Comparison of ENCODE assay signal across 1 cellular context in the genomic region with DNA sequence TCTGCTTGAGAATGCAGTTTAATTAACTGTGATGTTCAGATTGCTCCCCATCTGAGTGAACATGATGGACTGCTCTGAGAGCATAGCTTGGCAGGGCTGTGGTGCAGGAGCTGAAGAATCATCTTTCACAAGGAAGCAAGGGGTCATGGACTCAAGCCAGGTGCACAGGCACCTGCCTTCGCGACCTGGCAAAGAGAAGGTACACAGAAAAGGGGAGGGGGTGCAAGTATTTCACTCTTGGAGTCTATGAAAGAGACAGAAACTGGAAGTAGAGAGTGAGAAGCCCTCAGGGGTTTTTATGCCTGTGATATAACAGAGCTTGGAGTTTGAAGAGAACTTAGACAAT.
TF ChIP-seq lines count a peak whose summit lies in the region.

No MANE protein-coding gene starts in this region.

TF ChIP-seq in GM23338, 12 proteins besides CTCF, POLR2A, EP300 and RAD21 (continued from another document):
- TF ChIP-seq, protein P1, sequence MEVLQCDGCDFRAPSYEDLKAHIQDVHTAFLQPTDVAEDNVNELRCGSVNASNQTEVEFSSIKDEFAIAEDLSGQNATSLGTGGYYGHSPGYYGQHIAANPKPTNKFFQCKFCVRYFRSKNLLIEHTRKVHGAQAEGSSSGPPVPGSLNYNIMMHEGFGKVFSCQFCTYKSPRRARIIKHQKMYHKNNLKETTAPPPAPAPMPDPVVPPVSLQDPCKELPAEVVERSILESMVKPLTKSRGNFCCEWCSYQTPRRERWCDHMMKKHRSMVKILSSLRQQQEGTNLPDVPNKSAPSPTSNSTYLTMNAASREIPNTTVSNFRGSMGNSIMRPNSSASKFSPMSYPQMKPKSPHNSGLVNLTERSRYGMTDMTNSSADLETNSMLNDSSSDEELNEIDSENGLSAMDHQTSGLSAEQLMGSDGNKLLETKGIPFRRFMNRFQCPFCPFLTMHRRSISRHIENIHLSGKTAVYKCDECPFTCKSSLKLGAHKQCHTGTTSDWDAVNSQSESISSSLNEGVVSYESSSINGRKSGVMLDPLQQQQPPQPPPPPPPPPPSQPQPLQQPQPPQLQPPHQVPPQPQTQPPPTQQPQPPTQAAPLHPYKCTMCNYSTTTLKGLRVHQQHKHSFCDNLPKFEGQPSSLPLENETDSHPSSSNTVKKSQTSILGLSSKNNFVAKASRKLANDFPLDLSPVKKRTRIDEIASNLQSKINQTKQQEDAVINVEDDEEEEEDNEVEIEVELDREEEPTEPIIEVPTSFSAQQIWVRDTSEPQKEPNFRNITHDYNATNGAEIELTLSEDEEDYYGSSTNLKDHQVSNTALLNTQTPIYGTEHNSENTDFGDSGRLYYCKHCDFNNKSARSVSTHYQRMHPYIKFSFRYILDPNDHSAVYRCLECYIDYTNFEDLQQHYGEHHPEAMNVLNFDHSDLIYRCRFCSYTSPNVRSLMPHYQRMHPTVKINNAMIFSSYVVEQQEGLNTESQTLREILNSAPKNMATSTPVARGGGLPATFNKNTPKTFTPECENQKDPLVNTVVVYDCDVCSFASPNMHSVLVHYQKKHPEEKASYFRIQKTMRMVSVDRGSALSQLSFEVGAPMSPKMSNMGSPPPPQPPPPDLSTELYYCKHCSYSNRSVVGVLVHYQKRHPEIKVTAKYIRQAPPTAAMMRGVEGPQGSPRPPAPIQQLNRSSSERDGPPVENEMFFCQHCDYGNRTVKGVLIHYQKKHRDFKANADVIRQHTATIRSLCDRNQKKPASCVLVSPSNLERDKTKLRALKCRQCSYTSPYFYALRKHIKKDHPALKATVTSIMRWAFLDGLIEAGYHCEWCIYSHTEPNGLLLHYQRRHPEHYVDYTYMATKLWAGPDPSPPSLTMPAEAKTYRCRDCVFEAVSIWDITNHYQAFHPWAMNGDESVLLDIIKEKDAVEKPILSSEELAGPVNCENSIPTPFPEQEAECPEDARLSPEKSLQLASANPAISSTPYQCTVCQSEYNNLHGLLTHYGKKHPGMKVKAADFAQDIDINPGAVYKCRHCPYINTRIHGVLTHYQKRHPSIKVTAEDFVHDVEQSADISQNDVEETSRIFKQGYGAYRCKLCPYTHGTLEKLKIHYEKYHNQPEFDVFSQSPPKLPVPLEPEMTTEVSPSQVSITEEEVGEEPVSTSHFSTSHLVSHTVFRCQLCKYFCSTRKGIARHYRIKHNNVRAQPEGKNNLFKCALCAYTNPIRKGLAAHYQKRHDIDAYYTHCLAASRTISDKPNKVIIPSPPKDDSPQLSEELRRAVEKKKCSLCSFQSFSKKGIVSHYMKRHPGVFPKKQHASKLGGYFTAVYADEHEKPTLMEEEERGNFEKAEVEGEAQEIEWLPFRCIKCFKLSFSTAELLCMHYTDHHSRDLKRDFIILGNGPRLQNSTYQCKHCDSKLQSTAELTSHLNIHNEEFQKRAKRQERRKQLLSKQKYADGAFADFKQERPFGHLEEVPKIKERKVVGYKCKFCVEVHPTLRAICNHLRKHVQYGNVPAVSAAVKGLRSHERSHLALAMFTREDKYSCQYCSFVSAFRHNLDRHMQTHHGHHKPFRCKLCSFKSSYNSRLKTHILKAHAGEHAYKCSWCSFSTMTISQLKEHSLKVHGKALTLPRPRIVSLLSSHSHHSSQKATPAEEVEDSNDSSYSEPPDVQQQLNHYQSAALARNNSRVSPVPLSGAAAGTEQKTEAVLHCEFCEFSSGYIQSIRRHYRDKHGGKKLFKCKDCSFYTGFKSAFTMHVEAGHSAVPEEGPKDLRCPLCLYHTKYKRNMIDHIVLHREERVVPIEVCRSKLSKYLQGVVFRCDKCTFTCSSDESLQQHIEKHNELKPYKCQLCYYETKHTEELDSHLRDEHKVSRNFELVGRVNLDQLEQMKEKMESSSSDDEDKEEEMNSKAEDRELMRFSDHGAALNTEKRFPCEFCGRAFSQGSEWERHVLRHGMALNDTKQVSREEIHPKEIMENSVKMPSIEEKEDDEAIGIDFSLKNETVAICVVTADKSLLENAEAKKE (CRISPR knock-in tag; IDR thresholded peaks at IDR 0.05), result no peak
- TF ChIP-seq ZNF331 (CRISPR knock-in tag; IDR thresholded peaks at IDR 0.05; ENCODE audit: low read depth), result no peak
- TF ChIP-seq, protein P2, sequence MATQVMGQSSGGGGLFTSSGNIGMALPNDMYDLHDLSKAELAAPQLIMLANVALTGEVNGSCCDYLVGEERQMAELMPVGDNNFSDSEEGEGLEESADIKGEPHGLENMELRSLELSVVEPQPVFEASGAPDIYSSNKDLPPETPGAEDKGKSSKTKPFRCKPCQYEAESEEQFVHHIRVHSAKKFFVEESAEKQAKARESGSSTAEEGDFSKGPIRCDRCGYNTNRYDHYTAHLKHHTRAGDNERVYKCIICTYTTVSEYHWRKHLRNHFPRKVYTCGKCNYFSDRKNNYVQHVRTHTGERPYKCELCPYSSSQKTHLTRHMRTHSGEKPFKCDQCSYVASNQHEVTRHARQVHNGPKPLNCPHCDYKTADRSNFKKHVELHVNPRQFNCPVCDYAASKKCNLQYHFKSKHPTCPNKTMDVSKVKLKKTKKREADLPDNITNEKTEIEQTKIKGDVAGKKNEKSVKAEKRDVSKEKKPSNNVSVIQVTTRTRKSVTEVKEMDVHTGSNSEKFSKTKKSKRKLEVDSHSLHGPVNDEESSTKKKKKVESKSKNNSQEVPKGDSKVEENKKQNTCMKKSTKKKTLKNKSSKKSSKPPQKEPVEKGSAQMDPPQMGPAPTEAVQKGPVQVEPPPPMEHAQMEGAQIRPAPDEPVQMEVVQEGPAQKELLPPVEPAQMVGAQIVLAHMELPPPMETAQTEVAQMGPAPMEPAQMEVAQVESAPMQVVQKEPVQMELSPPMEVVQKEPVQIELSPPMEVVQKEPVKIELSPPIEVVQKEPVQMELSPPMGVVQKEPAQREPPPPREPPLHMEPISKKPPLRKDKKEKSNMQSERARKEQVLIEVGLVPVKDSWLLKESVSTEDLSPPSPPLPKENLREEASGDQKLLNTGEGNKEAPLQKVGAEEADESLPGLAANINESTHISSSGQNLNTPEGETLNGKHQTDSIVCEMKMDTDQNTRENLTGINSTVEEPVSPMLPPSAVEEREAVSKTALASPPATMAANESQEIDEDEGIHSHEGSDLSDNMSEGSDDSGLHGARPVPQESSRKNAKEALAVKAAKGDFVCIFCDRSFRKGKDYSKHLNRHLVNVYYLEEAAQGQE (IDR thresholded peaks at IDR 0.05; ENCODE audit: unreplicated experiment), result no peak
- TF ChIP-seq CREB1 (CRISPR knock-in tag; IDR thresholded peaks at IDR 0.05; ENCODE audit: low read depth), result no peak
- no peak for TF ChIP-seq ZNF114 (CRISPR knock-in tag; IDR thresholded peaks at IDR 0.05)
- no peak for TF ChIP-seq EZH2phosphoT487 (IDR thresholded peaks at IDR 0.05; ENCODE audit: unreplicated experiment)
- no peak for TF ChIP-seq STAT1 (IDR thresholded peaks at IDR 0.05; ENCODE audit: unreplicated experiment)
- TF ChIP-seq NANOG (IDR thresholded peaks at IDR 0.05; ENCODE audit: borderline replicate concordance), result no peak
- TF ChIP-seq POLR2AphosphoS5 (IDR thresholded peaks at IDR 0.05; ENCODE audit: low read depth), result no peak
- TF ChIP-seq, protein P3, sequence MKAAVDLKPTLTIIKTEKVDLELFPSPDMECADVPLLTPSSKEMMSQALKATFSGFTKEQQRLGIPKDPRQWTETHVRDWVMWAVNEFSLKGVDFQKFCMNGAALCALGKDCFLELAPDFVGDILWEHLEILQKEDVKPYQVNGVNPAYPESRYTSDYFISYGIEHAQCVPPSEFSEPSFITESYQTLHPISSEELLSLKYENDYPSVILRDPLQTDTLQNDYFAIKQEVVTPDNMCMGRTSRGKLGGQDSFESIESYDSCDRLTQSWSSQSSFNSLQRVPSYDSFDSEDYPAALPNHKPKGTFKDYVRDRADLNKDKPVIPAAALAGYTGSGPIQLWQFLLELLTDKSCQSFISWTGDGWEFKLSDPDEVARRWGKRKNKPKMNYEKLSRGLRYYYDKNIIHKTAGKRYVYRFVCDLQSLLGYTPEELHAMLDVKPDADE (IDR thresholded peaks at IDR 0.05), result no peak
- no peak for TF ChIP-seq EZH2 (IDR thresholded peaks at IDR 0.05; ENCODE audit: low read depth, unreplicated experiment)
